Comparison of ENCODE assay signal across 13 cellular contexts in genomic region chr2:88053301-88053700, GRCh38. TPM values are rescaled to one million over a fixed set of nuclear protein-coding genes. Genes with fewer than 3 reads are reported as not detected.
A peak's percentile ranks its signal among the peaks of the same experiment; 100 is the strongest.
DNase-seq lines count a peak whose midpoint lies in the region; ATAC-seq, FAIRE-seq and TF ChIP-seq lines count a peak whose summit lies in the region.
"Had no signal": no experiment of that assay in that cellular context is flagged by ENCODE, and none has a peak within 500 bp of the region (broad histone marks: within the 10 kb centered on the region; RNA-seq: fewer than 3 reads in every experiment).

No MANE protein-coding gene starts in this region.

- peaks cover 33% of the 10 kb centered on the region for H3K79me2 ChIP-seq in K562 (ENCODE audit: control insufficient read depth, insufficient read depth, low read length)

- no peak overlapping the region for H3K4ac ChIP-seq in mesenchymal stem cell (ENCODE audit: low read depth in 1 of 2, low read length in 2 of 2)

- H3K4me2 ChIP-seq in K562 (ENCODE audit: insufficient read depth, low read length) (no peak overlapping the region), mesenchymal stem cell (ENCODE audit: low read length, poor library complexity, severe bottlenecking) (no peak overlapping the region)

- H2BK120ac ChIP-seq in mesenchymal stem cell (ENCODE audit: low read depth, low read length): no peak overlapping the region

- H3K36me3 ChIP-seq in right atrium auricular region (no peaks in the 10 kb centered on the region), K562 (ENCODE audit: control insufficient read depth, insufficient read depth, low read length) (no peaks in the 10 kb centered on the region), mesenchymal stem cell (ENCODE audit: control insufficient read depth in 1 of 2, insufficient read depth in 2 of 2, low read depth in 1 of 2, low read length in 2 of 2) (peaks cover 2 to 43% of the 10 kb centered on the region in 2 experiments), aorta (ENCODE audit: control insufficient read depth in 1 of 2, insufficient read depth in 2 of 2, low read length in 1 of 2) (no peaks in the 10 kb centered on the region)
- H3K36me3 ChIP-seq: pancreas, thoracic aorta had no signal

- peak overlapping the region; percentile 96 to 97 for H3K27ac ChIP-seq in right atrium auricular region
- H3K27ac ChIP-seq in K562 (ENCODE audit: extremely low read depth, low read depth, low read length): no peak overlapping the region
- no peak overlapping the region for H3K27ac ChIP-seq in mesenchymal stem cell (ENCODE audit: low read length, poor library complexity, severe bottlenecking)
- H3K27ac ChIP-seq in aorta (ENCODE audit: low read depth in 1 of 2, low read length in 2 of 2): no peak overlapping the region

- in situ Hi-C loops in K562 (cut with MboI): no loop called here

- H3K9ac ChIP-seq in K562 (ENCODE audit: insufficient read depth in 1 of 2, low read depth in 2 of 2, low read length in 2 of 2) (peak overlapping the region in 1 of 2 experiments; percentile 96; a peak in 1 of 4 replicates), mesenchymal stem cell (ENCODE audit: low read length) (peak overlapping the region; percentile 99)

- H2BK12ac ChIP-seq in mesenchymal stem cell (ENCODE audit: low read length in 2 of 2): no peak overlapping the region

- H3K23ac ChIP-seq in mesenchymal stem cell (ENCODE audit: low read length in 2 of 2): no peak overlapping the region

- H4K8ac ChIP-seq in mesenchymal stem cell (ENCODE audit: low read length): no peak overlapping the region

- no peak for TF ChIP-seq POLR2A in K562 (conservative IDR thresholded peaks at IDR 0.05)

- no peak overlapping the region for H3K14ac ChIP-seq in mesenchymal stem cell (ENCODE audit: low read length in 2 of 2)

- CTCF ChIA-PET in K562 (lab: Yijun Ruan, JAX; ENCODE audit: low intra/inter-chr PET ratio): no interaction called here

- H3K18ac ChIP-seq in mesenchymal stem cell (ENCODE audit: low read depth in 1 of 2, low read length in 2 of 2): no peak overlapping the region

- 31% methylated on average over 1 of the region's 1 CpG for WGBS in K562 (ENCODE audit: insufficient coverage, low coverage, missing lambda C conversion rate)
- 0% methylated on average over 1 of the region's 1 CpG for WGBS in mesenchymal stem cell
- WGBS in aorta, 2 donors: 0 to 2% methylated on average over 1 of the region's 1 CpG

- no peak for TF ChIP-seq EP300 in K562 (IDR thresholded peaks at IDR 0.05; ENCODE audit: low read length)

- no peak overlapping the region for H2BK15ac ChIP-seq in mesenchymal stem cell (ENCODE audit: low read depth, poor library complexity, severe bottlenecking)

- H3K79me1 ChIP-seq in mesenchymal stem cell (replicated peaks; ENCODE audit: low read length, poor library complexity, severe bottlenecking): peaks cover 10% of the 10 kb centered on the region

- no peak overlapping the region for H4K91ac ChIP-seq in mesenchymal stem cell (ENCODE audit: low read length)

- FAIRE-seq in K562 (lab: Jason Lieb, UNC): no peak
- FAIRE-seq: G401.6, H1, pancreas had no signal

- no TSS peak for BruUV-seq in K562 (replicated peaks; lab: Mats Ljungman, UMichigan)

- H3K9me1 ChIP-seq in K562 (ENCODE audit: control insufficient read depth, insufficient read depth, low read length): no peaks in the 10 kb centered on the region

- ATAC-seq in left cardiac atrium: no peak
- no peak for ATAC-seq in K562
- ATAC-seq in aorta (ENCODE audit: low FRiP score): peak; percentile 27
- ATAC-seq in GM21367 (IDR thresholded peaks at IDR 0.05; ENCODE audit: unreplicated experiment): no peak
- ATAC-seq: pancreas had no signal

- no peak for TF ChIP-seq CTCF in right atrium auricular region (IDR thresholded peaks at IDR 0.05)
- no peak for TF ChIP-seq CTCF in K562 (IDR thresholded peaks at IDR 0.05 in 2 of 3, conservative IDR thresholded peaks at IDR 0.05 in 1 of 3; ENCODE audit: insufficient read depth in 2 of 3, low read depth in 1 of 3, low read length in 3 of 3)

- no peak overlapping the region for H3K4me3 ChIP-seq in right atrium auricular region
- no peak overlapping the region for H3K4me3 ChIP-seq in K562
- peak overlapping the region in 1 of 2 experiments; percentile 95 for H3K4me3 ChIP-seq in mesenchymal stem cell (ENCODE audit: insufficient read depth in 1 of 2, low read depth in 1 of 2, low read length in 2 of 2)
- H3K4me3 ChIP-seq in aorta (ENCODE audit: low read length in 2 of 2): no peak overlapping the region

- no peak overlapping the region for H2AFZ ChIP-seq in K562 (ENCODE audit: low read depth, low read length)
- no peak overlapping the region for H2AFZ ChIP-seq in mesenchymal stem cell (ENCODE audit: low read depth, low read length)

- H3K4me1 ChIP-seq in right atrium auricular region (peaks cover 0 to 34% of the 10 kb centered on the region in 2 donors), K562 (replicated peaks in 1 of 2; ENCODE audit: control insufficient read depth in 2 of 2, insufficient read depth in 2 of 2, low read length in 2 of 2) (peaks cover 20 to 35% of the 10 kb centered on the region in 2 experiments), mesenchymal stem cell (ENCODE audit: control insufficient read depth, insufficient read depth, low read depth, low read length) (peaks cover 7% of the 10 kb centered on the region), aorta (ENCODE audit: control insufficient read depth in 1 of 2, insufficient read depth in 2 of 2, low read length in 2 of 2) (peaks cover 2 to 7% of the 10 kb centered on the region in 2 donors)

- intact Hi-C loops in left cardiac atrium (cut with DNase I) (no loop called here), K562 (cut with micrococcal nuclease) (no loop called here), aorta (cut with DNase I) (no loop called here)

- H3K27me3 ChIP-seq in right atrium auricular region (no peaks in the 10 kb centered on the region), K562 (ENCODE audit: control insufficient read depth in 2 of 2, insufficient read depth in 2 of 2, low read length in 2 of 2) (no peaks in the 10 kb centered on the region), mesenchymal stem cell (ENCODE audit: control insufficient read depth in 1 of 2, insufficient read depth in 1 of 2, low read length in 2 of 2) (no peaks in the 10 kb centered on the region), aorta (ENCODE audit: control insufficient read depth in 1 of 2, insufficient read depth in 2 of 2, low read length in 1 of 2) (no peaks in the 10 kb centered on the region)
- H3K27me3 ChIP-seq: pancreas had no signal

- H2BK5ac ChIP-seq in mesenchymal stem cell (ENCODE audit: low read depth, low read length, poor library complexity, severe bottlenecking): no peak overlapping the region

- H2AK5ac ChIP-seq in mesenchymal stem cell (ENCODE audit: low read length, severe bottlenecking): no peak overlapping the region

- 0 out of 2 replicates have a peak, but pooled peaks cover 7% of the 10 kb centered on the region for H4K20me1 ChIP-seq in K562 (replicated peaks; ENCODE audit: control insufficient read depth, insufficient read depth, low read length)

- DNase-seq in right atrium auricular region (ENCODE audit: low spot score) (no peak), left cardiac atrium (no peak), K562 (ENCODE audit: extremely low read depth in 1 of 4, low spot score in 3 of 4) (no peak), mesenchymal stem cell (peak; percentile 67), aorta (no peak), HK-2 (ENCODE audit: unreplicated experiment) (no peak), NCI-H1436 (lab: John Stamatoyannopoulos, UW) (no peak)
- DNase-seq: NCI-H1417, pancreas had no signal

- H3K9me3 ChIP-seq in right atrium auricular region (no peaks in the 10 kb centered on the region), K562 (replicated peaks; ENCODE audit: control insufficient read depth, insufficient read depth, low read depth, low read length) (no peaks in the 10 kb centered on the region), mesenchymal stem cell (ENCODE audit: control insufficient read depth, low read length) (no peaks in the 10 kb centered on the region), aorta (ENCODE audit: control insufficient read depth, low read length) (no peaks in the 10 kb centered on the region)
- H3K9me3 ChIP-seq: pancreas, thoracic aorta had no signal

- TF ChIP-seq RAD21 in K562 (CRISPR knock-in tag; conservative IDR thresholded peaks at IDR 0.05 in 1 of 2, IDR thresholded peaks at IDR 0.05 in 1 of 2): no peak

- POLR2A ChIA-PET in K562 (lab: Yijun Ruan, JAX): no interaction called here

RNA-seq across cellular contexts. Expression of gene KRCC1, which starts 2.3 kb away (rescaled TPM):
- 10 to 100 TPM; 20.6 to 27.5 TPM for total RNA-seq in right atrium auricular region
- total RNA-seq in left cardiac atrium: 10 to 100 TPM; 20.5 to 21.5 TPM
- total RNA-seq in K562 (2011; cell fraction: chromatin; rRNA removed; ENCODE audit: low replicate concordance): 0.21 and 1.1 TPM in 2 replicates
- total RNA-seq in K562 (2011; cell fraction: nucleolus; rRNA removed): 0.67 TPM in 1 of 2 replicates, not detected in the other
- 0.29 and 0.46 TPM in 2 replicates for total RNA-seq in K562 (2011; cell fraction: nucleoplasm; rRNA removed)
- total RNA-seq in K562 (2014; rRNA removed): 2.0 and 2.2 TPM in 2 replicates
- total RNA-seq in K562 (2014; rRNA removed; fragmentation: Illumina TruSeq; extraction: Trizol): 4.3 and 4.7 TPM in 2 replicates
- 4.0 and 5.3 TPM in 2 replicates for total RNA-seq in K562 (2015; rRNA removed; fragmentation: Illumina TruSeq; extraction: Trizol)
- total RNA-seq in K562 (2021): 1.9 and 2.0 TPM in 2 replicates
- polyA plus RNA-seq in K562 (2011; rRNA removed): 4.6 and 6.0 TPM in 2 replicates
- polyA plus RNA-seq in K562 (2011; cell fraction: cytosol; rRNA removed): 0.98 and 1.6 TPM in 2 replicates
- polyA plus RNA-seq in K562 (2011; cell fraction: nucleus; rRNA removed): 1.3 and 1.7 TPM in 2 replicates
- 3.5 and 5.6 TPM in 2 replicates for polyA plus RNA-seq in K562 (2012)
- polyA plus RNA-seq in K562 (2014; fragmentation: Illumina TruSeq; extraction: Trizol): 3.1 and 4.7 TPM in 2 replicates
- 1 to 10 TPM; 2.1 TPM for polyA plus RNA-seq in K562 (2014; fragmentation: Nextera tagmentation; extraction: Ambion mirVana)
- 2.2 and 3.3 TPM in 2 replicates for polyA plus RNA-seq in K562 (2014; rRNA removed)
- 2.2 and 2.7 TPM in 2 replicates for polyA minus RNA-seq in K562 (2011; rRNA and poly(A)+ RNA removed)
- 0.95 and 1.3 TPM in 2 replicates for polyA minus RNA-seq in K562 (2011; cell fraction: cytosol; rRNA and poly(A)+ RNA removed)
- 0.54 and 0.89 TPM in 2 replicates for polyA minus RNA-seq in K562 (2011; cell fraction: nucleus; rRNA and poly(A)+ RNA removed)
- polyA plus RNA-seq in mesenchymal stem cell (2013, experiment 1 of 2): 22.7 TPM
- 24.0 TPM for polyA plus RNA-seq in mesenchymal stem cell (2013, experiment 2 of 2)
- 10 to 100 TPM; 16.0 to 24.4 TPM for total RNA-seq in aorta
- 10 to 100 TPM; 24.8 to 35.6 TPM for polyA plus RNA-seq in aorta

RNA-seq across cellular contexts. Expression of gene SMYD1, which starts 14.3 kb away (rescaled TPM):
- total RNA-seq in right atrium auricular region: 100 to 1,000 TPM in 1 of 2 donors, 10 to 100 TPM in 1; 74.8 to 179 TPM
- total RNA-seq in left cardiac atrium: 100 to 1,000 TPM; 116 to 138 TPM
- total RNA-seq in K562 (2011; cell fraction: chromatin; rRNA removed; ENCODE audit: low replicate concordance): not detected in 2 replicates
- total RNA-seq in K562 (2011; cell fraction: nucleolus; rRNA removed): not detected in 2 replicates
- total RNA-seq in K562 (2011; cell fraction: nucleoplasm; rRNA removed): not detected in 2 replicates
- total RNA-seq in K562 (2014; rRNA removed): not detected in 2 replicates
- total RNA-seq in K562 (2014; rRNA removed; fragmentation: Illumina TruSeq; extraction: Trizol): not detected in 2 replicates
- not detected in 2 replicates for total RNA-seq in K562 (2015; rRNA removed; fragmentation: Illumina TruSeq; extraction: Trizol)
- not detected in 2 replicates for total RNA-seq in K562 (2021)
- polyA plus RNA-seq in K562 (2011; rRNA removed): not detected in 2 replicates
- not detected in 2 replicates for polyA plus RNA-seq in K562 (2011; cell fraction: cytosol; rRNA removed)
- polyA plus RNA-seq in K562 (2011; cell fraction: nucleus; rRNA removed): not detected in 2 replicates
- polyA plus RNA-seq in K562 (2012): not detected in 2 replicates
- polyA plus RNA-seq in K562 (2014; fragmentation: Illumina TruSeq; extraction: Trizol): not detected in 2 replicates
- not detected for polyA plus RNA-seq in K562 (2014; fragmentation: Nextera tagmentation; extraction: Ambion mirVana)
- not detected in 2 replicates for polyA plus RNA-seq in K562 (2014; rRNA removed)
- not detected in 2 replicates for polyA minus RNA-seq in K562 (2011; rRNA and poly(A)+ RNA removed)
- not detected in 2 replicates for polyA minus RNA-seq in K562 (2011; cell fraction: cytosol; rRNA and poly(A)+ RNA removed)
- polyA minus RNA-seq in K562 (2011; cell fraction: nucleus; rRNA and poly(A)+ RNA removed): not detected in 2 replicates
- not detected for polyA plus RNA-seq in mesenchymal stem cell (2013, experiment 1 of 2)
- not detected for polyA plus RNA-seq in mesenchymal stem cell (2013, experiment 2 of 2)
- not detected for total RNA-seq in aorta
- polyA plus RNA-seq in aorta: under 1 TPM in 1 of 2 donors, not detected in 1; under 0.01 TPM
- total RNA-seq: H1, thoracic aorta had no signal
- polyA plus RNA-seq: pancreas had no signal

RNA-seq across cellular contexts. Expression of gene RNU2-63P, which starts 37.0 kb away (rescaled TPM):
- total RNA-seq in right atrium auricular region (not detected), left cardiac atrium (1 to 10 TPM in 1 of 2 donors, not detected in 1; 2.4 TPM), K562 (2014; rRNA removed) (131 TPM in 1 of 2 replicates, not detected in the other), K562 (2014; rRNA removed; fragmentation: Illumina TruSeq; extraction: Trizol) (236 and 253 TPM in 2 replicates), K562 (2015; rRNA removed; fragmentation: Illumina TruSeq; extraction: Trizol) (169 and 170 TPM in 2 replicates), K562 (2021) (33.0 and 34.0 TPM in 2 replicates), aorta (1 to 10 TPM in 1 of 2 donors, not detected in 1; 3.3 TPM)
- total RNA-seq in K562 (2011; cell fraction: chromatin; rRNA removed; ENCODE audit: low replicate concordance): 96.1 TPM in 1 of 2 replicates, not detected in the other
- total RNA-seq in K562 (2011; cell fraction: nucleolus; rRNA removed): 340 and 743 TPM in 2 replicates
- total RNA-seq in K562 (2011; cell fraction: nucleoplasm; rRNA removed): 584 and 1,519 TPM in 2 replicates
- polyA plus RNA-seq in K562 (2011; rRNA removed) (20.4 and 169 TPM in 2 replicates), K562 (2014; fragmentation: Illumina TruSeq; extraction: Trizol) (not detected in 2 replicates), K562 (2014; fragmentation: Nextera tagmentation; extraction: Ambion mirVana) (1 to 10 TPM in 1 of 2 experiments, not detected in 1; 5.8 TPM), K562 (2014; rRNA removed) (not detected in 2 replicates), aorta (not detected)
- polyA plus RNA-seq in K562 (2011; cell fraction: cytosol; rRNA removed): not detected in 2 replicates
- 27.2 and 46.0 TPM in 2 replicates for polyA plus RNA-seq in K562 (2011; cell fraction: nucleus; rRNA removed)
- polyA plus RNA-seq in K562 (2012): not detected in 2 replicates
- 74.3 and 391 TPM in 2 replicates for polyA minus RNA-seq in K562 (2011; rRNA and poly(A)+ RNA removed)
- 45.0 and 202 TPM in 2 replicates for polyA minus RNA-seq in K562 (2011; cell fraction: cytosol; rRNA and poly(A)+ RNA removed)
- 490 and 616 TPM in 2 replicates for polyA minus RNA-seq in K562 (2011; cell fraction: nucleus; rRNA and poly(A)+ RNA removed)
- not detected for polyA plus RNA-seq in mesenchymal stem cell (2013, experiment 1 of 2)
- polyA plus RNA-seq in mesenchymal stem cell (2013, experiment 2 of 2): not detected
- total RNA-seq: thoracic aorta had no signal
- polyA plus RNA-seq: H1, pancreas had no signal

Comparison
In these comparisons a context has a peak if more than half of its experiments do, and no peak if none do; other contexts are left out.
1. H3K27ac ChIP-seq: peak in right atrium auricular region (2 of 2); none in K562 (single experiment), mesenchymal stem cell (single experiment) and aorta (0 of 2).
2. RNA of gene SMYD1, which starts 14.3 kb away (total RNA-seq): 74.8 to 179 TPM in right atrium auricular region and 116 to 138 TPM in left cardiac atrium; not detected in K562 and not detected in aorta; every median in the first group is over 10 times any median in the second.
3. RNA of gene RNU2-63P, which starts 37.0 kb away (total RNA-seq): 33.0 to 1,519 TPM in K562; 3.3 TPM in aorta, 2.4 TPM in left cardiac atrium and not detected in right atrium auricular region; every median in the first group is over 4 times any median in the second.